ENCODE assay signal across 11 cellular contexts in genomic region chr9:26145938-26146337, GRCh38.
"Had no signal": no experiment of that assay in that cellular context is flagged by ENCODE, and none has a peak within 500 bp of the region (broad histone marks: within the 10 kb centered on the region; RNA-seq: fewer than 3 reads in every experiment).

No MANE protein-coding gene starts in this region.

- H3K27ac ChIP-seq: HL-60, KMS-11 had no signal

- H3K9ac ChIP-seq: KMS-11 had no signal

- H3K36me3 Mint-ChIP-seq: IgD-negative memory B cell had no signal

- ATAC-seq: HepG2, K562 had no signal

- H3K4me3 ChIP-seq: K562 had no signal

- H3K27ac Mint-ChIP-seq: IgD-negative memory B cell had no signal

- H3K4me1 Mint-ChIP-seq: IgD-negative memory B cell had no signal

- DNase-seq: IMR-90, Karpas-422, Kasumi-1, KBM-7, KG1 had no signal

- H3K4me3 Mint-ChIP-seq: IgD-negative memory B cell had no signal

- H3K27me3 Mint-ChIP-seq: IgD-negative memory B cell had no signal

- FAIRE-seq: HepG2, HTR-8/SVneo, K562 had no signal

- H3K4me2 ChIP-seq: KMS-11 had no signal
